Comparison of ENCODE assay signal across 9 cellular contexts in the genomic region with DNA sequence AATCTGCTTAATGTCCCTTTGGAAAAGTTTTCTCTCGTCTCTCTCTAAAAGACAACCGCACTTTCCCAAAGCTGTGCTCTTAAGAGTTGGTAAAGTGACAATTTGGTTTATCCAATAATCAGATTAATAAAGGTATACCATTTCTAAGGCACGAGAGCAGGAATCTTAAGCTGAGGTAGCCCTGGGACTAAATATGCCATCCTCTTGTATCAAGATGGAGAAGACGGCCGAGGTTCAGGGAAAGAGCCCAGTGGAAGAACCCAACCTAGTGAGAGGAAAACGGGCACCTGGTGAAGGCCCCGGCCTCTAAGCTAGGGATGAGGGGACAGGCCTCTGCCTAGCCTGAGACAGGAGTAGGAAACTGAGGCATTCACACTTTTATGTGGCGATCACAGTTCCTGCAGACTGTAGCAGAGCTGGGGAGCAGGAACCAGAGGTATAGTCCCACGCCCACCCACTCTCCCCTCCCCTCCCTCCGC. TPM values are rescaled to one million over a fixed set of nuclear protein-coding genes. Genes with fewer than 3 reads are reported as not detected.
DNase-seq lines count a peak whose midpoint lies in the region; ATAC-seq, FAIRE-seq and TF ChIP-seq lines count a peak whose summit lies in the region.
"Had no signal": no experiment of that assay in that cellular context is flagged by ENCODE, and none has a peak within 500 bp of the region (broad histone marks: within the 10 kb centered on the region; RNA-seq: fewer than 3 reads in every experiment).

No MANE protein-coding gene starts in this region.

- peaks cover 8% of the 10 kb centered on the region for H4K20me1 ChIP-seq in hepatocyte (ENCODE audit: insufficient read depth, poor library complexity, severe bottlenecking)

- no peaks in the 10 kb centered on the region for H3K9me3 ChIP-seq in hepatocyte (ENCODE audit: low read depth)

- peak overlapping the region; percentile 92 for H3K4me3 ChIP-seq in WI38 (ENCODE audit: low read depth, low read length)
- peak overlapping the region; percentile 6 for H3K4me3 ChIP-seq in hepatocyte

- H3K4me1 Mint-ChIP-seq in stimulated activated naive B cell treated with anti-CD40 and anti-IgM and Interleukin-4, amounts not matched to agents 10 μg/mL and 1 μg/mL and 100 μg/mL, for 72 hours, result peaks cover 27 to 32% of the 10 kb centered on the region in 2 donors

- H3K4me1 ChIP-seq in hepatocyte (ENCODE audit: insufficient read depth), result peaks cover 12% of the 10 kb centered on the region

- H3K9me2 ChIP-seq in hepatocyte (replicated peaks; ENCODE audit: insufficient read depth), result no peaks in the 10 kb centered on the region

- peak overlapping the region; percentile 41 for H3K27ac ChIP-seq in hepatocyte

- peaks cover 12 to 22% of the 10 kb centered on the region in 2 donors for H3K36me3 Mint-ChIP-seq in stimulated activated naive B cell treated with anti-CD40 and anti-IgM and Interleukin-4, amounts not matched to agents 10 μg/mL and 1 μg/mL and 100 μg/mL, for 72 hours

- no peaks in the 10 kb centered on the region for H3K36me3 ChIP-seq in hepatocyte (replicated peaks; ENCODE audit: insufficient read depth, low read depth)

- no peak for ATAC-seq in stimulated activated naive B cell treated with anti-CD40 and anti-IgM and Interleukin-4, amounts not matched to agents 10 μg/mL and 1 μg/mL and 100 μg/mL, for 72 hours (replicated peaks)

- H2AFZ ChIP-seq in hepatocyte, result peak overlapping the region; percentile 97

- peaks cover 41% of the 10 kb centered on the region for H3K79me2 ChIP-seq in hepatocyte

- peak overlapping the region; percentile 96 for H3K27ac Mint-ChIP-seq in stimulated activated naive B cell treated with anti-CD40 and anti-IgM and Interleukin-4, amounts not matched to agents 10 μg/mL and 1 μg/mL and 100 μg/mL, for 72 hours

- FAIRE-seq in frontal cortex (lab: Jason Lieb, UNC), result no peak
- FAIRE-seq: A204.1 had no signal

- intact Hi-C loops in head of caudate nucleus (cut with DNase I), result no loop called here

- H3K4me3 Mint-ChIP-seq in stimulated activated naive B cell treated with anti-CD40 and anti-IgM and Interleukin-4, amounts not matched to agents 10 μg/mL and 1 μg/mL and 100 μg/mL, for 72 hours, result peak overlapping the region; percentile 93 to 99

- 41% methylated on average over 7 of the region's 10 CpGs for WGBS in hepatocyte (ENCODE audit: low lambda C conversion rate, missing lambda C conversion rate)

- no peaks in the 10 kb centered on the region for H3K9me3 Mint-ChIP-seq in stimulated activated naive B cell treated with anti-CD40 and anti-IgM and Interleukin-4, amounts not matched to agents 10 μg/mL and 1 μg/mL and 100 μg/mL, for 72 hours

- DNase-seq in NCI-H146 treated with DMSO at 0.1 percent for 48 hours (lab: John Stamatoyannopoulos, UW; ENCODE audit: unreplicated experiment) (peak; percentile 76), NCI-H146 (lab: John Stamatoyannopoulos, UW) (no peak), hepatocyte (ENCODE audit: low spot score) (no peak), head of caudate nucleus (no peak), NCI-H1105 treated with DMSO at 0.1 percent for 48 hours (lab: John Stamatoyannopoulos, UW) (no peak), frontal cortex (ENCODE audit: low spot score in 2 of 2) (no peak)
- peak; percentile 81 for DNase-seq in stimulated activated naive B cell treated with anti-CD40 and anti-IgM and Interleukin-4, amounts not matched to agents 10 μg/mL and 1 μg/mL and 100 μg/mL, for 72 hours

- no peaks in the 10 kb centered on the region for H3K27me3 ChIP-seq in hepatocyte

- H3K27me3 Mint-ChIP-seq in stimulated activated naive B cell treated with anti-CD40 and anti-IgM and Interleukin-4, amounts not matched to agents 10 μg/mL and 1 μg/mL and 100 μg/mL, for 72 hours, result no peaks in the 10 kb centered on the region

- H3K4me2 ChIP-seq in hepatocyte, result peak overlapping the region; percentile 77

- no peak for TF ChIP-seq CTCF in WI38 (IDR thresholded peaks at IDR 0.05; ENCODE audit: low read depth, low read length)
- TF ChIP-seq CTCF in hepatocyte (IDR thresholded peaks at IDR 0.05; ENCODE audit: poor library complexity), result no peak

RNA-seq across cellular contexts. Expression of gene SARS1, which starts 0.3 kb away (rescaled TPM):
- total RNA-seq in hepatocyte (179 and 180 TPM in 2 replicates), frontal cortex (162 TPM)
- polyA plus RNA-seq in hepatocyte, result 125 and 158 TPM in 2 replicates

RNA-seq across cellular contexts. Expression of gene CELSR2, which starts 36.0 kb away (rescaled TPM):
- total RNA-seq in hepatocyte, result 2.6 and 3.7 TPM in 2 replicates
- polyA plus RNA-seq in hepatocyte, result 3.2 and 3.3 TPM in 2 replicates
- 27.3 TPM for total RNA-seq in frontal cortex

Comparison
In these comparisons a context has a peak if more than half of its experiments do, and no peak if none do; other contexts are left out.
1. DNase-seq: peak in NCI-H146 treated with DMSO at 0.1 percent for 48 hours (single experiment) and stimulated activated naive B cell treated with anti-CD40 and anti-IgM and Interleukin-4, amounts not matched to agents 10 μg/mL and 1 μg/mL and 100 μg/mL, for 72 hours (single experiment); none in NCI-H146 (single experiment), hepatocyte (single experiment), head of caudate nucleus (0 of 42), NCI-H1105 treated with DMSO at 0.1 percent for 48 hours (single experiment) and frontal cortex (0 of 2).